14 cellular contexts compared by ENCODE assay signal in genomic region chr14:101835566-101835965, GRCh38.
A peak's percentile ranks its signal among the peaks of the same experiment; 100 is the strongest.
DNase-seq lines count a peak whose midpoint lies in the region; ATAC-seq and TF ChIP-seq lines count a peak whose summit lies in the region.
"Had no signal": no experiment of that assay in that cellular context is flagged by ENCODE, and none has a peak within 500 bp of the region (broad histone marks: within the 10 kb centered on the region; RNA-seq: fewer than 3 reads in every experiment).

No MANE protein-coding gene starts in this region.

- peak overlapping the region; percentile 97 for H3K27ac Mint-ChIP-seq in central memory CD8-positive, alpha-beta T cell (ENCODE audit: low read depth)
- peak overlapping the region; percentile 51 to 97 (median 82) for H3K27ac Mint-ChIP-seq in naive thymus-derived CD8-positive, alpha-beta T cell
- H3K27ac Mint-ChIP-seq in activated CD8-positive, alpha-beta memory T cell treated with anti-CD3 and anti-CD28 coated beads, Interleukin-2, amount 10 ng/mL, durations not matched to agents 7 days and 5 days: no peak overlapping the region
- H3K27ac Mint-ChIP-seq: T-helper 1 cell treated with Interleukin-12 subunit alpha and Interleukin-12 subunit beta and Interleukin-4 antibody, amounts not matched to agents 30 μg/mL and 1 μg/mL, for 36 hours had no signal

- no peak for TF ChIP-seq CTCF in heart right ventricle (IDR thresholded peaks at IDR 0.05)

- H3K27ac ChIP-seq in heart right ventricle: peak overlapping the region in 9 of 10 donors; percentile 51 to 85 (median 72)
- no peak overlapping the region for H3K27ac ChIP-seq in aorta (ENCODE audit: low read depth in 1 of 2, low read length in 2 of 2)

- no peaks in the 10 kb centered on the region for H3K27me3 ChIP-seq in heart right ventricle
- no peaks in the 10 kb centered on the region for H3K27me3 ChIP-seq in aorta (ENCODE audit: control insufficient read depth in 1 of 2, insufficient read depth in 2 of 2, low read length in 1 of 2)

- H3K27me3 Mint-ChIP-seq in central memory CD8-positive, alpha-beta T cell: no peaks in the 10 kb centered on the region
- no peaks in the 10 kb centered on the region for H3K27me3 Mint-ChIP-seq in naive thymus-derived CD8-positive, alpha-beta T cell
- H3K27me3 Mint-ChIP-seq in activated CD8-positive, alpha-beta memory T cell treated with anti-CD3 and anti-CD28 coated beads, Interleukin-2, amount 10 ng/mL, durations not matched to agents 7 days and 5 days: no peaks in the 10 kb centered on the region
- H3K27me3 Mint-ChIP-seq: dendritic cell treated with granulocyte-macrophage colony-stimulating factor and Interleukin-4, amounts not matched to agents 40 ng/mL and 50 ng/mL, for 4 days had no signal

- POLR2A ChIA-PET in naive thymus-derived CD8-positive, alpha-beta T cell (lab: Charles Lee): interaction anchor here (5.6 kb wide), 1 partner anchor 11 kb away, joined by 34 read pairs; no protein-coding TSS in a partner anchor

- CTCF ChIA-PET in activated CD8-positive, alpha-beta memory T cell treated with anti-CD3 and anti-CD28 coated beads, Interleukin-2, amount 10 ng/mL, durations not matched to agents 7 days and 5 days (lab: Charles Lee): interaction anchor here (0.8 kb wide), 1 partner anchor 9 kb away, joined by 3 read pairs; no protein-coding TSS in a partner anchor

- peaks cover 0 to 15% (median 0%) of the 10 kb centered on the region in 9 donors for H3K36me3 ChIP-seq in heart right ventricle
- H3K36me3 ChIP-seq in aorta (ENCODE audit: control insufficient read depth in 1 of 2, insufficient read depth in 2 of 2, low read length in 1 of 2): no peaks in the 10 kb centered on the region

- ATAC-seq in heart right ventricle (peak in 4 of 8 donors; percentile 13 to 32 (median 24)), Right ventricle myocardium inferior (no peak), aorta (ENCODE audit: low FRiP score) (peak; percentile 27)
- ATAC-seq in central memory CD8-positive, alpha-beta T cell (replicated peaks; ENCODE audit: extremely low read depth, poor library complexity, severe bottlenecking): no peak
- no peak for ATAC-seq in naive thymus-derived CD8-positive, alpha-beta T cell
- ATAC-seq in activated CD8-positive, alpha-beta memory T cell treated with anti-CD3 and anti-CD28 coated beads, Interleukin-2, amount 10 ng/mL, durations not matched to agents 7 days and 5 days: no peak

- intact Hi-C loops in heart right ventricle (cut with DNase I) (no loop called here), Right ventricle myocardium inferior (cut with DNase I) (no loop called here), aorta (cut with DNase I) (no loop called here)

- WGBS in heart right ventricle, 2 donors: 63 to 75% methylated on average over 11 of the region's 11 CpGs
- 74 to 85% methylated on average over 11 of the region's 11 CpGs for WGBS in aorta, 2 donors

- no peak for DNase-seq in heart right ventricle
- DNase-seq in Right ventricle myocardium inferior (ENCODE audit: missing footprints): no peak
- DNase-seq in central memory CD8-positive, alpha-beta T cell (ENCODE audit: low spot score in 2 of 2): no peak
- DNase-seq in naive thymus-derived CD8-positive, alpha-beta T cell: no peak
- DNase-seq in aorta: no peak
- DNase-seq in NCI-H446 (lab: John Stamatoyannopoulos, UW): no peak
- no peak for DNase-seq in activated CD8-positive, alpha-beta memory T cell treated with anti-CD3 and anti-CD28 coated beads, Interleukin-2, amount 10 ng/mL, durations not matched to agents 7 days and 5 days
- no peak for DNase-seq in activated T-cell treated with anti-CD3 and anti-CD28 coated beads for 4 hours
- DNase-seq: amniotic stem cell, H9, NCI-H2171, OCI-M1 had no signal

- no peaks in the 10 kb centered on the region for H3K9me3 Mint-ChIP-seq in central memory CD8-positive, alpha-beta T cell
- H3K9me3 Mint-ChIP-seq in naive thymus-derived CD8-positive, alpha-beta T cell: no peaks in the 10 kb centered on the region
- no peaks in the 10 kb centered on the region for H3K9me3 Mint-ChIP-seq in activated CD8-positive, alpha-beta memory T cell treated with anti-CD3 and anti-CD28 coated beads, Interleukin-2, amount 10 ng/mL, durations not matched to agents 7 days and 5 days (ENCODE audit: low read depth)
- H3K9me3 Mint-ChIP-seq: dendritic cell treated with granulocyte-macrophage colony-stimulating factor and Interleukin-4, amounts not matched to agents 40 ng/mL and 50 ng/mL, for 4 days; H9; T-helper 1 cell treated with Interleukin-12 subunit alpha and Interleukin-12 subunit beta and Interleukin-4 antibody, amounts not matched to agents 30 μg/mL and 1 μg/mL, for 36 hours had no signal

- H3K4me3 Mint-ChIP-seq in central memory CD8-positive, alpha-beta T cell: peak overlapping the region; percentile 55
- H3K4me3 Mint-ChIP-seq in naive thymus-derived CD8-positive, alpha-beta T cell: peak overlapping the region in 5 of 10 donors; percentile 4 to 26 (median 18)
- H3K4me3 Mint-ChIP-seq in activated CD8-positive, alpha-beta memory T cell treated with anti-CD3 and anti-CD28 coated beads, Interleukin-2, amount 10 ng/mL, durations not matched to agents 7 days and 5 days: no peak overlapping the region
- H3K4me3 Mint-ChIP-seq: dendritic cell treated with granulocyte-macrophage colony-stimulating factor and Interleukin-4, amounts not matched to agents 40 ng/mL and 50 ng/mL, for 4 days; H9; T-helper 1 cell treated with Interleukin-12 subunit alpha and Interleukin-12 subunit beta and Interleukin-4 antibody, amounts not matched to agents 30 μg/mL and 1 μg/mL, for 36 hours had no signal

- H3K4me3 ChIP-seq in heart right ventricle (peak overlapping the region in 1 of 10 donors; percentile 5), aorta (ENCODE audit: low read length in 2 of 2) (no peak overlapping the region)

- peaks cover 80% of the 10 kb centered on the region for H3K36me3 Mint-ChIP-seq in central memory CD8-positive, alpha-beta T cell (ENCODE audit: insufficient read depth)
- H3K36me3 Mint-ChIP-seq in naive thymus-derived CD8-positive, alpha-beta T cell: peaks cover 0 to 61% (median 2%) of the 10 kb centered on the region in 3 donors
- H3K36me3 Mint-ChIP-seq in activated CD8-positive, alpha-beta memory T cell treated with anti-CD3 and anti-CD28 coated beads, Interleukin-2, amount 10 ng/mL, durations not matched to agents 7 days and 5 days: peaks cover 47% of the 10 kb centered on the region

- H3K4me1 ChIP-seq in heart right ventricle (peaks cover 16 to 97% (median 90%) of the 10 kb centered on the region in 9 donors), aorta (ENCODE audit: control insufficient read depth in 1 of 2, insufficient read depth in 2 of 2, low read length in 2 of 2) (peaks cover 0 to 6% of the 10 kb centered on the region in 2 donors)

- H3K9me3 ChIP-seq in heart right ventricle (no peaks in the 10 kb centered on the region), aorta (ENCODE audit: control insufficient read depth, low read length) (no peaks in the 10 kb centered on the region)

- peaks cover 84% of the 10 kb centered on the region for H3K4me1 Mint-ChIP-seq in central memory CD8-positive, alpha-beta T cell
- H3K4me1 Mint-ChIP-seq in naive thymus-derived CD8-positive, alpha-beta T cell: peaks cover 40 to 92% (median 90%) of the 10 kb centered on the region in 4 donors
- peaks cover 72% of the 10 kb centered on the region for H3K4me1 Mint-ChIP-seq in activated CD8-positive, alpha-beta memory T cell treated with anti-CD3 and anti-CD28 coated beads, Interleukin-2, amount 10 ng/mL, durations not matched to agents 7 days and 5 days

Comparison
In these comparisons a context has a peak if more than half of its experiments do, and no peak if none do; other contexts are left out.
1. H3K27ac ChIP-seq: peak in heart right ventricle (9 of 10); none in aorta (0 of 2).